8 cellular contexts compared by ENCODE assay signal in genomic region chr2:100820346-100821254, GRCh38. TPM values are rescaled to one million over a fixed set of nuclear protein-coding genes. Genes with fewer than 3 reads are reported as not detected.
DNase-seq lines count a peak whose midpoint lies in the region; ATAC-seq lines count a peak whose summit lies in the region.

No MANE protein-coding gene starts in this region.

- DNase-seq in stimulated activated CD4-positive, alpha-beta T cell treated with anti-CD3 and anti-CD28 coated beads, Interleukin-4, amount 100 ng/mL, for 1 hour = peak; percentile 28
- no peak for DNase-seq in stimulated activated CD4-positive, alpha-beta T cell treated with anti-CD3 and anti-CD28 coated beads, Interleukin-2, amount 100 ng/mL, for 48 hours
- DNase-seq in aorta (peak in 1 of 2 donors; percentile 74), cerebellum (ENCODE audit: low spot score) (no peak), germinal center (ENCODE audit: low spot score) (no peak), DMS79 (lab: John Stamatoyannopoulos, UW) (no peak)

- WGBS in aorta, 2 donors = 1% methylated on average over 65 to 90 of the region's 90 CpGs

- intact Hi-C loops in aorta (cut with DNase I) = loop anchor here in 1 of 2 donors (5.0 to 10.0 kb wide), 4 partner anchors 57 to 216 kb away; no protein-coding TSS in a partner anchor

- H3K9ac ChIP-seq in duodenal mucosa (ENCODE audit: low read depth in 1 of 2, low read length in 2 of 2) (peak overlapping the region; percentile 80 to 83), mucosa of rectum (ENCODE audit: low read depth in 1 of 2, low read length in 2 of 2) (peak overlapping the region; percentile 53 to 79)

- H3K36me3 ChIP-seq in duodenal mucosa (ENCODE audit: control insufficient read depth in 1 of 2, insufficient read depth in 2 of 2, low read length in 2 of 2) (no peaks in the 10 kb centered on the region), mucosa of rectum (ENCODE audit: control insufficient read depth in 2 of 2, insufficient read depth in 2 of 2, low read length in 2 of 2) (no peaks in the 10 kb centered on the region), aorta (ENCODE audit: control insufficient read depth in 1 of 2, insufficient read depth in 2 of 2, low read length in 1 of 2) (no peaks in the 10 kb centered on the region)

- peaks cover 29 to 45% of the 10 kb centered on the region in 2 donors for H3K4me1 ChIP-seq in duodenal mucosa (ENCODE audit: control insufficient read depth in 1 of 2, insufficient read depth in 2 of 2, low read length in 2 of 2)
- peaks cover 0 to 9% of the 10 kb centered on the region in 2 donors for H3K4me1 ChIP-seq in mucosa of rectum (ENCODE audit: control insufficient read depth in 2 of 2, insufficient read depth in 2 of 2, low read length in 2 of 2)
- H3K4me1 ChIP-seq in aorta (ENCODE audit: control insufficient read depth in 1 of 2, insufficient read depth in 2 of 2, low read length in 2 of 2) = no peaks in the 10 kb centered on the region

- H3K27me3 ChIP-seq in duodenal mucosa (ENCODE audit: control insufficient read depth in 1 of 2, insufficient read depth in 2 of 2, low read length in 2 of 2) (no peaks in the 10 kb centered on the region), mucosa of rectum (ENCODE audit: control insufficient read depth in 2 of 2, insufficient read depth in 2 of 2, low read length in 2 of 2) (no peaks in the 10 kb centered on the region), aorta (ENCODE audit: control insufficient read depth in 1 of 2, insufficient read depth in 2 of 2, low read length in 1 of 2) (no peaks in the 10 kb centered on the region)

- H3K27ac ChIP-seq in duodenal mucosa (ENCODE audit: low read depth, low read length) = peak overlapping the region; percentile 60
- H3K27ac ChIP-seq in mucosa of rectum (ENCODE audit: low read depth in 2 of 2, low read length in 2 of 2) = peak overlapping the region in 1 of 2 donors; percentile 34
- H3K27ac ChIP-seq in aorta (ENCODE audit: low read depth in 1 of 2, low read length in 2 of 2) = no peak overlapping the region

- H3K9me3 ChIP-seq in duodenal mucosa (ENCODE audit: control insufficient read depth in 1 of 2, low read length in 2 of 2) (no peaks in the 10 kb centered on the region), mucosa of rectum (ENCODE audit: control insufficient read depth in 2 of 2, low read length in 2 of 2) (no peaks in the 10 kb centered on the region), aorta (ENCODE audit: control insufficient read depth, low read length) (no peaks in the 10 kb centered on the region)

- H3K4me3 ChIP-seq in duodenal mucosa (ENCODE audit: low read depth in 1 of 2, low read length in 2 of 2) = peak overlapping the region; percentile 64 to 84
- peak overlapping the region; percentile 77 to 79 for H3K4me3 ChIP-seq in mucosa of rectum (ENCODE audit: low read length in 2 of 2)
- peak overlapping the region; percentile 86 to 91 for H3K4me3 ChIP-seq in aorta (ENCODE audit: low read length in 2 of 2)

- ATAC-seq in aorta (ENCODE audit: low FRiP score) = no peak

RNA-seq across cellular contexts. Expression of gene NPAS2, which starts 0.7 kb away (rescaled TPM):
- total RNA-seq in aorta (10 to 100 TPM; 35.9 to 42.0 TPM), cerebellum (1.3 TPM)
- polyA plus RNA-seq in aorta = 10 to 100 TPM in 1 of 2 donors, 1 to 10 TPM in 1; 7.8 to 12.6 TPM

Comparison
In these comparisons a context has a peak if more than half of its experiments do, and no peak if none do; other contexts are left out.
1. RNA of gene NPAS2, which starts 0.7 kb away (total RNA-seq): 35.9 to 42.0 TPM in aorta; 1.3 TPM in cerebellum (single experiment); every median in the first group is over 10 times any median in the second.
2. Peak in every context shown above with its lines, with median percentiles within 50 percentile points of each other: H3K4me3 ChIP-seq.